In the genomic region with DNA sequence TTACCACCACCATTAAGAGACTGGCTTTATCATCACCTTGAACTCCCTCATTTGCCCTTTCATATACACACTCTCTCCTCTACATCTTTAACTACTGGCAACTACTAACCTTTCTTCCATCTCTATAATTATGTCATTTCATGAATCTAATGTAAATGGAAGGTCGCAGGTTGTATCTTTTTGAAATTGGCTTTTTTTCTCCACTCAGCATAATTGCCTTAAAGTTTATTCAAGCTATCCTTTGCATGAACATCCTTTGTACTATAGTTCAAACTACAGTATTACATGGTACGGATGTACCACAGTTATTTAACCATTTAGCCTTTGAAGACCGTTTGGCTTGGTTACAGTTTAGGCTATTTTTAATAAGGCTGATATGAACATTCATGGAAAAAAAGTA, we compare ENCODE assay signal across 26 cellular contexts.
"Had no signal": no experiment of that assay in that cellular context is flagged by ENCODE, and none has a peak within 500 bp of the region (broad histone marks: within the 10 kb centered on the region; RNA-seq: fewer than 3 reads in every experiment).

No MANE protein-coding gene starts in this region.

- H3K36me3 ChIP-seq: esophagus squamous epithelium, gastrocnemius medialis, heart right ventricle, left lung, lower lobe of right lung had no signal

- H3K4me1 ChIP-seq: esophagus squamous epithelium, gastrocnemius medialis, heart right ventricle, left lung, lower lobe of right lung had no signal

- DNase-seq: cortex of kidney; effector CD8-positive, alpha-beta T cell; effector memory CD8-positive, alpha-beta T cell; endodermal cell; erythroblast; esophagus squamous epithelium; foreskin fibroblast; foreskin melanocyte; gastrocnemius medialis; glutamatergic neuron; head of caudate nucleus; heart right ventricle; hippocampal formation; left cardiac atrium; left lung; left ventricle myocardium superior; lower lobe of right lung; mesenchymal stem cell; mucosa of descending colon; naive B cell; naive thymus-derived CD8-positive, alpha-beta T cell had no signal

- H3K27me3 ChIP-seq: esophagus squamous epithelium, gastrocnemius medialis, heart right ventricle, left lung had no signal

- FAIRE-seq: endometrium, islet of Langerhans, keratinocyte had no signal

- H3K4me3 ChIP-seq: esophagus squamous epithelium, gastrocnemius medialis, heart right ventricle, left lung, lower lobe of right lung, mucosa of descending colon had no signal

- H3K9me3 ChIP-seq: esophagus squamous epithelium, gastrocnemius medialis, heart right ventricle, left lung, lower lobe of right lung, mucosa of descending colon had no signal

- ATAC-seq: effector memory CD8-positive, alpha-beta T cell; esophagus mucosa; gastrocnemius medialis; heart right ventricle; left cardiac atrium; left lung; left ventricle myocardium superior; lower lobe of right lung; mucosa of descending colon; naive thymus-derived CD8-positive, alpha-beta T cell had no signal

- H3K27ac ChIP-seq: epithelial cell of prostate, esophagus squamous epithelium, gastrocnemius medialis, heart right ventricle, left lung, lower lobe of right lung had no signal
